ENCODE assay signal across 8 cellular contexts in the genomic region with DNA sequence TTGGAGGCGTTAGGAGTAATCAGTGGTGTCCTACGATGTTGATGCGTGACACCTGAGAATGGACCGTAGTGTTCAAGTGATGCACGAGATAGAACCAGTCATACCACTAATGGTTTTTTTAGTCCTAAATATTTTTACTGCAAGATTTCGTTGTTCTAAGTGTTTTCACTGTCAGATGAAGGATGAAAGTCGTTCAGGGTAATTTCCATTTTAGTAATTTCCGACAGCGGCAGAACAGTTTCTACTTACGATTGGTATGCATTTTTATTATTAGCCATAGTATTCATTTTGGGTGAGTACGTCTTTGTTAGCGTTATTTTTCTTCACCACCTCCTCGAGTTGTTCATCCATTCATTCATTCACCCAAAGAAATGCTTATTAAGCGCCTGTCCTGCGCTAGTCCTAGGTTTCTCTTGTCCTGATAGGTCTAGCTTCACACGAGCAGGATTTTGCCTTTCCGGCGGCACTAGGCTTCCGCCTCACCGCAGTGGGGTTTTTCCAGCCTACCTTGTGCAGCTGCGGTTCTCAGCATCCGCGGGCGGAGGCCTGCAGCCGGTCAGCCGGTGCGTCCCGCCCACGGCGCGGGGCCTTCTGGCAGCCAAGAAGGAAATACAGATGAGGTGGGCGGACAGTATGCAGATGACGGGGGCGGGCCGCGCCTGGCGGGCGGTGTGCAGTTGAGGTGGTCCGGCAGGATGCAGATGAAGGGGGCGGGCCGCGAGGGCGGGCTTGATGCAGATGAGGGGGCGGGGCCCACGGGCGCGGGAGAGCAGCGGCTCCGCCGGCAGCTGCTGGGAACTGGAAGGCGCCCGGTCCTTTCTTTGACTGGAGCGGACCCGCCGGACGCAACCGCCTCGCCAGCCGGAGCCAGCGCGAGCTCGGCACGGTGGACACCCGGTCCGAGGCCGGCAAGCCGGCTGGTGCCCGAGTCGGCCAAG.
A peak's percentile ranks its signal among the peaks of the same experiment; 100 is the strongest.
DNase-seq lines count a peak whose midpoint lies in the region; FAIRE-seq and TF ChIP-seq lines count a peak whose summit lies in the region.

No MANE protein-coding gene starts in this region.

- no peaks in the 10 kb centered on the region for H3K79me2 ChIP-seq in endothelial cell of umbilical vein (ENCODE audit: control insufficient read depth, insufficient read depth, low read length)

- intact Hi-C loops in endothelial cell of umbilical vein (cut with micrococcal nuclease): loop anchor here (1.0 to 10.0 kb wide), 3 partner anchors 52 to 1399 kb away; no protein-coding TSS in a partner anchor

- dilution Hi-C loops in endothelial cell of umbilical vein (cut with MboI; ENCODE audit: extremely low pct_ligation_motif_present, low sequenced_read_pairs): no loop called here

- FAIRE-seq in endothelial cell of umbilical vein (lab: Jason Lieb, UNC): peak; percentile 95

- POLR2A ChIA-PET in endothelial cell of umbilical vein (lab: Charles Lee): no interaction called here

- H3K9me3 ChIP-seq in NT2/D1 (ENCODE audit: insufficient read depth, low read length) (no peaks in the 10 kb centered on the region), endothelial cell of umbilical vein (replicated peaks; ENCODE audit: control insufficient read depth, insufficient read depth, low read length) (no peaks in the 10 kb centered on the region)

- no peak overlapping the region for H3K27ac ChIP-seq in endothelial cell of umbilical vein (ENCODE audit: insufficient read depth, low read depth, low read length)

- H3K9ac ChIP-seq in NT2/D1 (ENCODE audit: insufficient read length, low read depth) (no peak overlapping the region), endothelial cell of umbilical vein (replicated peaks; ENCODE audit: extremely low read depth, insufficient read depth, low read length) (peak overlapping the region; percentile 2)

- CTCF ChIA-PET in endothelial cell of umbilical vein (lab: Charles Lee): interaction anchor here (1.1 to 1.2 kb wide), 2 partner anchors 51 to 163 kb away, joined by 3 to 5 read pairs; no protein-coding TSS in a partner anchor

- H3K4me1 ChIP-seq in NT2/D1 (ENCODE audit: insufficient read depth, insufficient read length) (no peaks in the 10 kb centered on the region), endothelial cell of umbilical vein (ENCODE audit: control insufficient read depth, extremely low read depth, insufficient read depth, low read length) (peaks cover 7% of the 10 kb centered on the region)

- H3K36me3 Mint-ChIP-seq in mesothelial cell of epicardium: peaks cover 2% of the 10 kb centered on the region

- no peak for TF ChIP-seq POLR2A in endothelial cell of umbilical vein (IDR thresholded peaks at IDR 0.05; ENCODE audit: low read depth, low read length)

- peak overlapping the region; percentile 71 for H3K27ac Mint-ChIP-seq in mesothelial cell of epicardium

- H3K4me3 Mint-ChIP-seq in mesothelial cell of epicardium: no peak overlapping the region

- TF ChIP-seq CTCF in GM20000 (IDR thresholded peaks at IDR 0.05; ENCODE audit: extremely low read depth, missing control alignments): no peak
- TF ChIP-seq CTCF in endothelial cell of umbilical vein (IDR thresholded peaks at IDR 0.05; ENCODE audit: extremely low read depth in 1 of 2, insufficient read depth in 1 of 2, low read depth in 1 of 2, low read length in 2 of 2): no peak
- no peak for TF ChIP-seq CTCF in mesothelial cell of epicardium (IDR thresholded peaks at IDR 0.05; ENCODE audit: unreplicated experiment)

- peaks cover 9% of the 10 kb centered on the region for H3K4me1 Mint-ChIP-seq in mesothelial cell of epicardium

- no peaks in the 10 kb centered on the region for H3K9me1 ChIP-seq in endothelial cell of umbilical vein (replicated peaks; ENCODE audit: control insufficient read depth, extremely low read depth, insufficient read depth, low read length)

- peak overlapping the region; percentile 89 for H2AFZ ChIP-seq in endothelial cell of umbilical vein (ENCODE audit: low read depth, low read length)

- no TSS peak for BruUV-seq in endothelial cell of umbilical vein (replicated peaks; lab: Mats Ljungman, UMichigan)

- H4K20me1 ChIP-seq in endothelial cell of umbilical vein (replicated peaks; ENCODE audit: control insufficient read depth, extremely low read depth, insufficient read depth, low read length): no peaks in the 10 kb centered on the region

- peak overlapping the region; percentile 72 for H3K4me2 ChIP-seq in endothelial cell of umbilical vein (ENCODE audit: insufficient read depth, low read length)

- H3K27me3 ChIP-seq in NT2/D1 (ENCODE audit: insufficient read depth, insufficient read length): peaks cover 17% of the 10 kb centered on the region
- peaks cover 0 to 9% of the 10 kb centered on the region in 2 experiments for H3K27me3 ChIP-seq in endothelial cell of umbilical vein (ENCODE audit: control insufficient read depth in 2 of 2, insufficient read depth in 2 of 2, low read length in 2 of 2)

- DNase-seq in COLO829 (ENCODE audit: low spot score) (peak; percentile 95), GM20000 (ENCODE audit: low spot score) (peak; percentile 99), HS-27A (ENCODE audit: low read depth) (peak; percentile 81), NT2/D1 (ENCODE audit: low read depth, low spot score) (peak; percentile 94), endothelial cell of umbilical vein (ENCODE audit: low read depth, low spot score) (peak; percentile 96), mesothelial cell of epicardium (ENCODE audit: low spot score in 2 of 2, unreplicated experiment in 2 of 2) (peak; percentile 98 to 99)
- DNase-seq in activated CD8-positive, alpha-beta memory T cell treated with anti-CD3 and anti-CD28 coated beads, Interleukin-2, amount 50 U/mL, for 48 hours: peak; percentile 96
- DNase-seq in stimulated activated CD8-positive, alpha-beta memory T cell treated with anti-CD3 and anti-CD28 coated beads, Interleukin-15, amount 100 ng/mL, for 24 hours (ENCODE audit: low read depth): peak; percentile 82

- H3K9me3 Mint-ChIP-seq in mesothelial cell of epicardium: no peaks in the 10 kb centered on the region

- peaks cover 4% of the 10 kb centered on the region for H3K36me3 ChIP-seq in NT2/D1 (ENCODE audit: insufficient read depth, insufficient read length, low read length)
- H3K36me3 ChIP-seq in endothelial cell of umbilical vein (ENCODE audit: control insufficient read depth in 2 of 2, extremely low read depth in 1 of 2, insufficient read depth in 2 of 2, low read length in 2 of 2): no peaks in the 10 kb centered on the region

- peaks cover 7% of the 10 kb centered on the region for H3K27me3 Mint-ChIP-seq in mesothelial cell of epicardium (ENCODE audit: low read depth)

- H3K4me3 ChIP-seq in NT2/D1 (ENCODE audit: insufficient read length, low read depth): peak overlapping the region; percentile 71
- H3K4me3 ChIP-seq in endothelial cell of umbilical vein (replicated peaks in 1 of 3; ENCODE audit: insufficient read depth in 1 of 3, low read depth in 1 of 3, low read length in 3 of 3): peak overlapping the region; percentile 33 to 52 (median 49)

TF ChIP-seq in endothelial cell of umbilical vein, 7 proteins besides CTCF, POLR2A, EP300 and RAD21:
- TF ChIP-seq FOS (IDR thresholded peaks at IDR 0.05; ENCODE audit: borderline replicate concordance, insufficient read depth, low read length) (no peak), POLR2AphosphoS5 (IDR thresholded peaks at IDR 0.05; ENCODE audit: insufficient read depth, low read depth, low read length) (peak; percentile 38), MYC (IDR thresholded peaks at IDR 0.05; ENCODE audit: low read depth, low read length) (no peak), EZH2 (IDR thresholded peaks at IDR 0.05; ENCODE audit: borderline replicate concordance, low read depth, low read length, severe bottlenecking) (peak; percentile 56), GATA2 (IDR thresholded peaks at IDR 0.05; ENCODE audit: insufficient read depth, insufficient read length, low read depth, low read length) (no peak), MAX (IDR thresholded peaks at IDR 0.05; ENCODE audit: insufficient read depth, insufficient read length) (no peak), JUN (IDR thresholded peaks at IDR 0.05; ENCODE audit: borderline replicate concordance, insufficient read depth, insufficient read length, low read depth) (no peak)
